Comparison of ENCODE assay signal across 27 cellular contexts in the genomic region with DNA sequence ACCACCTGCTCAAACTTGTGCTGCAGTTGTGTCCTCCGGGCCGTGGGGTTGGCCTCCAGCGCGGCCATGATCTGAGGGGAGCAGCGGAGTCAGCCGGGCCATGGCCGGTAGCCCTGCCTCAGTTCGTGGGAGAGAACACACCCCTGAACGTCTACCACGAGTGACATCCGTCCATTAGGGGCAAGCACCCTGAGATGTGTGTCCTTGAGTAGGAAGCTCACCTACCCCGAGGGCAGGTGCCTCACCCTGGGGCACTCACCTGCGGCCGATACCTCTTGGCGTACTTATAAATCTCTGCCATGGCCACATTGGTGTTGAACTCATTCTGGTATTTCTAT. TPM values are rescaled to one million over a fixed set of nuclear protein-coding genes. Genes with fewer than 3 reads are reported as not detected.
"Had no signal": no experiment of that assay in that cellular context is flagged by ENCODE, and none has a peak within 500 bp of the region (broad histone marks: within the 10 kb centered on the region; RNA-seq: fewer than 3 reads in every experiment).

No MANE protein-coding gene starts in this region.

- H3K4me3 ChIP-seq: cardiac muscle cell, MG63, SJCRH30 had no signal

- H3K36me3 ChIP-seq: cardiac muscle cell had no signal

- ATAC-seq: activated T-helper 17 cell treated with anti-CD3 and anti-CD28 coated beads, Interleukin-2, amount 50 U/mL, for 72 hours had no signal

- H3K4me2 ChIP-seq: SK-N-SH had no signal

- H3K9ac ChIP-seq: SK-N-SH had no signal

- H3K9me3 ChIP-seq: MG63, SJCRH30, SK-N-SH had no signal

- H3K27me3 ChIP-seq: brain microvascular endothelial cell, cardiac muscle cell, MG63, SJCRH30 had no signal

- DNase-seq: activated CD4-positive, alpha-beta memory T cell treated with anti-CD3 and anti-CD28 coated beads, Interleukin-2, amount 10 ng/mL, durations not matched to agents 7 days and 5 days; activated CD4-positive, alpha-beta T cell treated with anti-CD3 and anti-CD28 coated beads, Interleukin-2, amount 10 ng/mL, durations not matched to agents 7 days and 5 days; activated CD4-positive, CD25-positive, alpha-beta regulatory T cell; activated gamma-delta T cell; activated naive CD4-positive, alpha-beta T cell treated with anti-CD3 and anti-CD28 coated beads for 36 hours; activated T-cell treated with anti-CD3 and anti-CD28 coated beads for 4 hours; activated T-cell treated with anti-CD3 and anti-CD28 coated beads, Interleukin-2, amount 50 U/mL, for 48 hours; MG63; NCI-H1105; NCI-H1436; NCI-H1694 treated with DMSO at 0.1 percent for 48 hours; NCI-H2029 treated with DMSO at 0.1 percent for 48 hours; NCI-H345; NCI-H510A; NCI-H526 treated with DMSO at 0.1 percent for 48 hours; NCI-H82; SJCRH30; SK-N-SH; T-helper 1 cell had no signal

- H3K27ac ChIP-seq: brain microvascular endothelial cell, SJCRH30, VCaP had no signal

RNA-seq across cellular contexts. Expression of a gene that starts 13.4 kb away (rescaled TPM):
- total RNA-seq: activated CD4-positive, alpha-beta memory T cell treated with anti-CD3 and anti-CD28 coated beads, Interleukin-2, amount 10 ng/mL, durations not matched to agents 7 days and 5 days; activated CD4-positive, alpha-beta T cell treated with anti-CD3 and anti-CD28 coated beads, Interleukin-2, amount 10 ng/mL, durations not matched to agents 7 days and 5 days; activated CD8-positive, alpha-beta memory T cell treated with anti-CD3 and anti-CD28 coated beads for 36 hours; activated naive CD4-positive, alpha-beta T cell treated with anti-CD3 and anti-CD28 coated beads for 36 hours; activated T-helper 17 cell treated with anti-CD3 and anti-CD28 coated beads, Interleukin-2, amount 50 U/mL, for 72 hours; cardiac muscle cell; RPMI7951; SJCRH30; T-helper 2 cell treated with Interferon-gamma antibody and Interleukin-4, amounts not matched to agents 100 ng/mL and 5 ng/mL, for 36 hours had no signal
- polyA plus RNA-seq: adipose tissue, cardiac muscle cell, SK-N-SH had no signal

RNA-seq across cellular contexts. Expression of a gene that starts 27.9 kb away (rescaled TPM):
- total RNA-seq: activated CD4-positive, alpha-beta memory T cell treated with anti-CD3 and anti-CD28 coated beads, Interleukin-2, amount 10 ng/mL, durations not matched to agents 7 days and 5 days; activated CD4-positive, alpha-beta T cell treated with anti-CD3 and anti-CD28 coated beads, Interleukin-2, amount 10 ng/mL, durations not matched to agents 7 days and 5 days; activated CD8-positive, alpha-beta memory T cell treated with anti-CD3 and anti-CD28 coated beads for 36 hours; activated naive CD4-positive, alpha-beta T cell treated with anti-CD3 and anti-CD28 coated beads for 36 hours; activated T-helper 17 cell treated with anti-CD3 and anti-CD28 coated beads, Interleukin-2, amount 50 U/mL, for 72 hours; cardiac muscle cell; RPMI7951; SJCRH30; T-helper 2 cell treated with Interferon-gamma antibody and Interleukin-4, amounts not matched to agents 100 ng/mL and 5 ng/mL, for 36 hours had no signal
- polyA plus RNA-seq: adipose tissue, cardiac muscle cell, SK-N-SH had no signal
